14 cellular contexts compared by ENCODE assay signal in the genomic region with DNA sequence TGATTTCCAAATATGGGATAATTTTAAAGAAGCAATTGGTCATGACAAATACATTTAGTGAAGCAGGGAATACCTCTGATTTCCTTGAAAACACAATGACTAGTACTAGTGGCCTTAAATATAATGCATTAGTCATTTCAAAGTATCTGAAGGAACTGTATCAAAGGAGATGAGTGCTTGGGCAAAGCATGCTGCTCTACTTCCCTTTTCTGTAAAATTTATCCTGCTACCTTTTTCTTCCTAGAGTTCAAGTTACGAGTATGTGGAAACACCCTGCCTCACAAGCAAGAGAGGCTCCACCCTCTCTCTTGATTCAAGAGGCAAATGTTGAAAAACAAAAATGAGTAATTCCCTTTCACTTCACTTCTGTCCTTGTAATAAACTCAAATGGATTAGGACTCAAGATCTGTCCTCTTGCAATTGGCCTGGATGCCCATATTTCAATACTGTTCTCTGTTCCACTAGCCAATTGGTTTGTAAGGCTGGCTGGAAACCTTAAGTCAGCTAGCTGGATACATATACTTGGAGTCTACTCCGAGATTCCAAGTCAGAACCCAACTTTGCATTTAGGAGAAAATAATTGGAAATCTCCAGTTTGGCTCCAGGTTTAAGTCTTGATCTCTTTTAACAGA.
A peak's percentile ranks its signal among the peaks of the same experiment; 100 is the strongest.
DNase-seq lines count a peak whose midpoint lies in the region; ATAC-seq and TF ChIP-seq lines count a peak whose summit lies in the region.
"Had no signal": no experiment of that assay in that cellular context is flagged by ENCODE, and none has a peak within 500 bp of the region (broad histone marks: within the 10 kb centered on the region; RNA-seq: fewer than 3 reads in every experiment).

No MANE protein-coding gene starts in this region.

- H3K4me3 ChIP-seq in right atrium auricular region = no peak overlapping the region
- H3K4me3 ChIP-seq: cardiac muscle cell, hepatocyte, SJSA1, tibial nerve had no signal

- H3K27me3 ChIP-seq in right atrium auricular region = no peaks in the 10 kb centered on the region
- H3K27me3 ChIP-seq: cardiac muscle cell, hepatocyte, SJSA1, tibial nerve had no signal

- no peak for DNase-seq in Right ventricle myocardium superior
- DNase-seq in right atrium auricular region (ENCODE audit: low spot score) = no peak
- peak; percentile 96 for DNase-seq in SKM-1 treated with dmso at 0.1 percent for 144 hours (lab: John Stamatoyannopoulos, UW; ENCODE audit: unreplicated experiment)
- DNase-seq in fibroblast of the conjunctiva (ENCODE audit: low read depth) = peak; percentile 20
- no peak for DNase-seq in activated T-helper 2 cell treated with anti-CD3 and anti-CD28 coated beads, Interferon-gamma antibody, Interleukin-2, Interleukin-4, amounts not matched to agents 10 μg/mL and 5 μg/mL and 100 μg/mL, durations not matched to agents 14 hours and 24 hours and 36 hours (ENCODE audit: low spot score)
- no peak for DNase-seq in retina
- no peak for DNase-seq in NCI-H526 treated with DMSO at 0.1 percent for 48 hours (lab: John Stamatoyannopoulos, UW)
- no peak for DNase-seq in stimulated activated CD4-positive, alpha-beta T cell treated with anti-CD3 and anti-CD28 coated beads, Interleukin-2, amount 100 ng/mL, for 48 hours
- DNase-seq: AML-193, NCI-H1694 had no signal

- peaks cover 19% of the 10 kb centered on the region for H3K27me3 Mint-ChIP-seq in activated T-helper 2 cell treated with anti-CD3 and anti-CD28 coated beads, Interferon-gamma antibody, Interleukin-2, Interleukin-4, amounts not matched to agents 10 μg/mL and 5 μg/mL and 100 μg/mL, durations not matched to agents 14 hours and 24 hours and 36 hours (ENCODE audit: low read depth)

- no peak overlapping the region for H3K27ac Mint-ChIP-seq in activated T-helper 2 cell treated with anti-CD3 and anti-CD28 coated beads, Interferon-gamma antibody, Interleukin-2, Interleukin-4, amounts not matched to agents 10 μg/mL and 5 μg/mL and 100 μg/mL, durations not matched to agents 14 hours and 24 hours and 36 hours

- H3K36me3 Mint-ChIP-seq in activated T-helper 2 cell treated with anti-CD3 and anti-CD28 coated beads, Interferon-gamma antibody, Interleukin-2, Interleukin-4, amounts not matched to agents 10 μg/mL and 5 μg/mL and 100 μg/mL, durations not matched to agents 14 hours and 24 hours and 36 hours (ENCODE audit: low read depth) = no peaks in the 10 kb centered on the region

- peak; percentile 15 for ATAC-seq in Right ventricle myocardium superior (ENCODE audit: poor library complexity)

- peaks cover 0 to 15% of the 10 kb centered on the region in 2 donors for H3K4me1 ChIP-seq in right atrium auricular region

- no peaks in the 10 kb centered on the region for H3K9me3 Mint-ChIP-seq in activated T-helper 2 cell treated with anti-CD3 and anti-CD28 coated beads, Interferon-gamma antibody, Interleukin-2, Interleukin-4, amounts not matched to agents 10 μg/mL and 5 μg/mL and 100 μg/mL, durations not matched to agents 14 hours and 24 hours and 36 hours

- TF ChIP-seq CTCF in right atrium auricular region (IDR thresholded peaks at IDR 0.05) = no peak

- no peaks in the 10 kb centered on the region for H3K4me1 Mint-ChIP-seq in activated T-helper 2 cell treated with anti-CD3 and anti-CD28 coated beads, Interferon-gamma antibody, Interleukin-2, Interleukin-4, amounts not matched to agents 10 μg/mL and 5 μg/mL and 100 μg/mL, durations not matched to agents 14 hours and 24 hours and 36 hours (ENCODE audit: low read depth)

- no peak overlapping the region for H3K4me3 Mint-ChIP-seq in activated T-helper 2 cell treated with anti-CD3 and anti-CD28 coated beads, Interferon-gamma antibody, Interleukin-2, Interleukin-4, amounts not matched to agents 10 μg/mL and 5 μg/mL and 100 μg/mL, durations not matched to agents 14 hours and 24 hours and 36 hours (ENCODE audit: low read depth)

- H3K36me3 ChIP-seq in right atrium auricular region = no peaks in the 10 kb centered on the region
- H3K36me3 ChIP-seq: cardiac muscle cell, SJSA1, tibial nerve had no signal

- no peak overlapping the region for H3K27ac ChIP-seq in right atrium auricular region
- H3K27ac ChIP-seq: cardiac muscle cell, hepatocyte, SJSA1, tibial nerve had no signal

- no peaks in the 10 kb centered on the region for H3K9me3 ChIP-seq in right atrium auricular region
- H3K9me3 ChIP-seq: SJSA1, tibial nerve had no signal

- intact Hi-C loops in Right ventricle myocardium superior (cut with DNase I) = no loop called here
- intact Hi-C loops in activated T-helper 2 cell treated with anti-CD3 and anti-CD28 coated beads, Interferon-gamma antibody, Interleukin-2, Interleukin-4, amounts not matched to agents 10 μg/mL and 5 μg/mL and 100 μg/mL, durations not matched to agents 14 hours and 24 hours and 36 hours (cut with micrococcal nuclease) = no loop called here

Comparison
In these comparisons a context has a peak if more than half of its experiments do, and no peak if none do; other contexts are left out.
1. DNase-seq: peak in SKM-1 treated with dmso at 0.1 percent for 144 hours (single experiment) and fibroblast of the conjunctiva (single experiment); none in Right ventricle myocardium superior (single experiment), right atrium auricular region (single experiment), activated T-helper 2 cell treated with anti-CD3 and anti-CD28 coated beads, Interferon-gamma antibody, Interleukin-2, Interleukin-4, amounts not matched to agents 10 μg/mL and 5 μg/mL and 100 μg/mL, durations not matched to agents 14 hours and 24 hours and 36 hours (single experiment), retina (single experiment), NCI-H526 treated with DMSO at 0.1 percent for 48 hours (single experiment) and stimulated activated CD4-positive, alpha-beta T cell treated with anti-CD3 and anti-CD28 coated beads, Interleukin-2, amount 100 ng/mL, for 48 hours (0 of 2).